11 cellular contexts compared by ENCODE assay signal in the genomic region with DNA sequence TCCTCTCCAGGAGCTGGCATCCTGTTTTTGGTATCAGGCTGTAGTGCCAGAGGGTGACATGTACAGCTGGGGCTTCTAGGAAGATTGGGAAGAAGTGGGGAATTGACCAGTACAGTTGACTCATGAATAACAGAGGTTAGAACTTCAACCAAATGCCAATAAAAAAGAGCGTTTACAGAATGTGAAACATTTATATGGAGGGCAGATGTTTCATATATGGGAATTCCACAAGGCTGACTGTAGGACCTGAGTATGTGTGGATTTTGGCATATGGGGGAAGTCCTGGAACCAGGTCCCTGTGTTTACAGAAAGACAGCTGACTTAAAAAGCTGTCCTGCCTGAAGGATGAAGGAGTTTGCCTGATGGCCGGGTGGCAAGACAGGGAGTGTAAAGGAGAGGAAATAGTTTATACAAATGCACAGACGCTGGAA. TPM values are rescaled to one million over a fixed set of nuclear protein-coding genes. Genes with fewer than 3 reads are reported as not detected.
DNase-seq lines count a peak whose midpoint lies in the region; ATAC-seq and TF ChIP-seq lines count a peak whose summit lies in the region.
"Had no signal": no experiment of that assay in that cellular context is flagged by ENCODE, and none has a peak within 500 bp of the region (broad histone marks: within the 10 kb centered on the region; RNA-seq: fewer than 3 reads in every experiment).

No MANE protein-coding gene starts in this region.

- H4K91ac ChIP-seq in trophoblast cell (ENCODE audit: low read depth, low read length): no peak overlapping the region

- no peak overlapping the region for H3K18ac ChIP-seq in trophoblast cell (ENCODE audit: low read length)

- peaks cover 3% of the 10 kb centered on the region for H3K79me1 ChIP-seq in trophoblast cell (ENCODE audit: low read length)

- peaks cover 47% of the 10 kb centered on the region for H3K4me1 Mint-ChIP-seq in activated CD4-positive, alpha-beta T cell treated with anti-CD3 and anti-CD28 coated beads, Interleukin-2, amount 10 ng/mL, durations not matched to agents 7 days and 5 days
- H3K4me1 Mint-ChIP-seq in central memory CD8-positive, alpha-beta T cell: peaks cover 35% of the 10 kb centered on the region

- H2AFZ ChIP-seq in trophoblast cell (ENCODE audit: insufficient read depth, low read length, poor library complexity): no peak overlapping the region

- no peak overlapping the region for H3K4me3 ChIP-seq in trophoblast cell (ENCODE audit: low read depth, low read length)
- H3K4me3 ChIP-seq in suprapubic skin: no peak overlapping the region

- no CpG with 5 or more reads among the region's 3 CpGs for WGBS in trophoblast cell (ENCODE audit: extremely low coverage, insufficient coverage, insufficient read length)
- 53% methylated on average over 3 of the region's 3 CpGs for WGBS in suprapubic skin

- no peak for DNase-seq in activated CD4-positive, alpha-beta T cell treated with anti-CD3 and anti-CD28 coated beads, Interleukin-2, amount 10 ng/mL, durations not matched to agents 7 days and 5 days
- DNase-seq in activated CD4-positive, alpha-beta T cell treated with anti-CD3 and anti-CD28 coated beads for 48 hours: no peak
- peak; percentile 53 for DNase-seq in M059J (ENCODE audit: low read depth)
- no peak for DNase-seq in central memory CD8-positive, alpha-beta T cell (ENCODE audit: low spot score in 2 of 2)
- DNase-seq in trophoblast cell: peak; percentile 71 to 89
- no peak for DNase-seq in suprapubic skin (ENCODE audit: low spot score in 2 of 2)
- DNase-seq: activated effector memory CD4-positive, alpha-beta T cell treated with Interleukin-2 at 50 U/mL for 16 hours; KG1; kidney glomerular epithelial cell had no signal

- no peaks in the 10 kb centered on the region for H3K9me3 Mint-ChIP-seq in activated CD4-positive, alpha-beta T cell treated with anti-CD3 and anti-CD28 coated beads, Interleukin-2, amount 10 ng/mL, durations not matched to agents 7 days and 5 days
- no peaks in the 10 kb centered on the region for H3K9me3 Mint-ChIP-seq in central memory CD8-positive, alpha-beta T cell

- H3K4ac ChIP-seq in trophoblast cell (ENCODE audit: low read depth, low read length): no peak overlapping the region

- no peaks in the 10 kb centered on the region for H3K9me3 ChIP-seq in trophoblast cell (ENCODE audit: insufficient read depth, low read depth, low read length)
- H3K9me3 ChIP-seq in suprapubic skin: no peaks in the 10 kb centered on the region

- H4K8ac ChIP-seq in trophoblast cell (ENCODE audit: low read depth, low read length): no peak overlapping the region

- ATAC-seq in central memory CD8-positive, alpha-beta T cell (replicated peaks; ENCODE audit: extremely low read depth, poor library complexity, severe bottlenecking): no peak
- ATAC-seq in HG02759 (IDR thresholded peaks at IDR 0.05; ENCODE audit: unreplicated experiment) (no peak), GM21515 (IDR thresholded peaks at IDR 0.05; ENCODE audit: unreplicated experiment) (no peak)

- H3K4me1 ChIP-seq in trophoblast cell (ENCODE audit: control insufficient read depth in 1 of 2, insufficient read depth in 2 of 2, low read length in 2 of 2): peaks cover 3% of the 10 kb centered on the region in 2 experiments
- peaks cover 44% of the 10 kb centered on the region for H3K4me1 ChIP-seq in suprapubic skin

- no peak overlapping the region for H2BK5ac ChIP-seq in trophoblast cell (ENCODE audit: low read depth, low read length, poor library complexity)

- no peak overlapping the region for H3K9ac ChIP-seq in trophoblast cell (ENCODE audit: low read length)

- peaks cover 59% of the 10 kb centered on the region for H3K36me3 Mint-ChIP-seq in activated CD4-positive, alpha-beta T cell treated with anti-CD3 and anti-CD28 coated beads, Interleukin-2, amount 10 ng/mL, durations not matched to agents 7 days and 5 days (ENCODE audit: low read depth)
- peaks cover 24% of the 10 kb centered on the region for H3K36me3 Mint-ChIP-seq in central memory CD8-positive, alpha-beta T cell (ENCODE audit: insufficient read depth)

- no peak for TF ChIP-seq CTCF in suprapubic skin (IDR thresholded peaks at IDR 0.05)

- TF ChIP-seq POLR2A in suprapubic skin (IDR thresholded peaks at IDR 0.05): no peak

- H3K79me2 ChIP-seq in trophoblast cell (ENCODE audit: control insufficient read depth, insufficient read depth, low read length, poor library complexity): peaks cover 7% of the 10 kb centered on the region

- H2AK5ac ChIP-seq in trophoblast cell (ENCODE audit: low read length): no peak overlapping the region

- H3K27me3 ChIP-seq in trophoblast cell (ENCODE audit: insufficient read depth, low read length) (no peaks in the 10 kb centered on the region), suprapubic skin (no peaks in the 10 kb centered on the region)

- POLR2A ChIA-PET in activated CD4-positive, alpha-beta T cell treated with anti-CD3 and anti-CD28 coated beads, Interleukin-2, amount 10 ng/mL, durations not matched to agents 7 days and 5 days (lab: Charles Lee): no interaction called here

- no peak overlapping the region for H4K12ac ChIP-seq in trophoblast cell (ENCODE audit: low read depth, low read length)

- H3K36me3 ChIP-seq in trophoblast cell (ENCODE audit: control insufficient read depth in 1 of 2, insufficient read depth in 2 of 2, low read length in 2 of 2) (peaks cover 8 to 18% of the 10 kb centered on the region in 2 experiments), suprapubic skin (peaks cover 34% of the 10 kb centered on the region)

- no peak overlapping the region for H2BK120ac ChIP-seq in trophoblast cell (ENCODE audit: insufficient read depth, low read length, poor library complexity)

- H3K27ac ChIP-seq in trophoblast cell (ENCODE audit: low read depth, low read length): no peak overlapping the region
- H3K27ac ChIP-seq in suprapubic skin: no peak overlapping the region

- H2BK12ac ChIP-seq in trophoblast cell (ENCODE audit: low read length): no peak overlapping the region

- no peaks in the 10 kb centered on the region for H3K27me3 Mint-ChIP-seq in activated CD4-positive, alpha-beta T cell treated with anti-CD3 and anti-CD28 coated beads, Interleukin-2, amount 10 ng/mL, durations not matched to agents 7 days and 5 days
- no peaks in the 10 kb centered on the region for H3K27me3 Mint-ChIP-seq in central memory CD8-positive, alpha-beta T cell

- H3K4me3 Mint-ChIP-seq in activated CD4-positive, alpha-beta T cell treated with anti-CD3 and anti-CD28 coated beads, Interleukin-2, amount 10 ng/mL, durations not matched to agents 7 days and 5 days: no peak overlapping the region
- no peak overlapping the region for H3K4me3 Mint-ChIP-seq in central memory CD8-positive, alpha-beta T cell

- H3K27ac Mint-ChIP-seq in activated CD4-positive, alpha-beta T cell treated with anti-CD3 and anti-CD28 coated beads, Interleukin-2, amount 10 ng/mL, durations not matched to agents 7 days and 5 days: peak overlapping the region; percentile 47
- H3K27ac Mint-ChIP-seq in central memory CD8-positive, alpha-beta T cell (ENCODE audit: low read depth): peak overlapping the region; percentile 77

- H3K14ac ChIP-seq in trophoblast cell (ENCODE audit: low read length): no peak overlapping the region

- H3K23ac ChIP-seq in trophoblast cell (ENCODE audit: low read length): no peak overlapping the region

- CTCF ChIA-PET in activated CD4-positive, alpha-beta T cell treated with anti-CD3 and anti-CD28 coated beads, Interleukin-2, amount 10 ng/mL, durations not matched to agents 7 days and 5 days (lab: Charles Lee): interaction anchor here (1.1 to 1.5 kb wide), 2 partner anchors 9 to 16 kb away, joined by 3 read pairs; no protein-coding TSS in a partner anchor

- H3K4me2 ChIP-seq in trophoblast cell (ENCODE audit: low read length): peak overlapping the region; percentile 8

- no peak for TF ChIP-seq EP300 in suprapubic skin (IDR thresholded peaks at IDR 0.05)

RNA-seq across cellular contexts. Expression of gene CHAMP1, which starts 5.2 kb away (rescaled TPM):
- 10 to 100 TPM; 31.9 to 34.8 TPM for total RNA-seq in activated CD4-positive, alpha-beta T cell treated with anti-CD3 and anti-CD28 coated beads, Interleukin-2, amount 10 ng/mL, durations not matched to agents 7 days and 5 days
- total RNA-seq in M059J (2014; rRNA removed; shearing (Covaris generic)): 28.0 TPM in 2 replicates
- 21.9 and 22.6 TPM in 2 replicates for polyA plus RNA-seq in trophoblast cell (2013)
- 10 to 100 TPM; 10.0 to 22.1 (median 15.0) TPM for total RNA-seq in suprapubic skin

RNA-seq across cellular contexts. Expression of gene UPF3A, which starts 38.1 kb away (rescaled TPM):
- total RNA-seq in activated CD4-positive, alpha-beta T cell treated with anti-CD3 and anti-CD28 coated beads, Interleukin-2, amount 10 ng/mL, durations not matched to agents 7 days and 5 days: 10 to 100 TPM; 55.1 to 62.1 TPM
- total RNA-seq in M059J (2014; rRNA removed; shearing (Covaris generic)): 14.4 and 17.9 TPM in 2 replicates
- 52.6 and 53.2 TPM in 2 replicates for polyA plus RNA-seq in trophoblast cell (2013)
- 10 to 100 TPM; 17.6 to 57.3 (median 30.8) TPM for total RNA-seq in suprapubic skin

Comparison
In these comparisons a context has a peak if more than half of its experiments do, and no peak if none do; other contexts are left out.
1. DNase-seq: peak in M059J (single experiment) and trophoblast cell (2 of 2); none in activated CD4-positive, alpha-beta T cell treated with anti-CD3 and anti-CD28 coated beads, Interleukin-2, amount 10 ng/mL, durations not matched to agents 7 days and 5 days (single experiment), activated CD4-positive, alpha-beta T cell treated with anti-CD3 and anti-CD28 coated beads for 48 hours (single experiment), central memory CD8-positive, alpha-beta T cell (0 of 2) and suprapubic skin (0 of 2).